In the genomic region with DNA sequence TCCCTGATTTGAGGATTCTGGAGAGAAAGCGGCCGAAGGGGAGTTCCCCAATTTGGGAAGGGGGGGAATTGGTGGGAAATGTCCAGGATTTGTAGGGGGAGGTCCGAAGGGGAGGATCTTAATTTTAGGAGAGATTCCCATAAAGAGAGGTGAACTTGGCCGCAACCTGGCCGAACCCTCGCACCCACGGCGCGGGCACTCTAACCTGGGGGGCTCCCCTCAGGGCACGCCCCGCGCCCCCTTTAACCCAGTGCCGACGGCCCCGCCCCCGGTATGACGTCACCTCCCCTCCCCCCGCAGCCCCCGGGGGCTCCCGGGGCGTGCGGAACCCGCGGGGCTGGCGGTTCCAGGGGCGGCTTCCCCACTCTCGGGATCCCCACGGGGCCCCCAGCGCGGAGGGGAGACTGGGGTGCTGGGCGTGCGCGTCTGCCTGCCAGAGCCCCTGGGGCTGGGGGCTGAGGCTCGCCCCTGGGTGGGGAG, we compare ENCODE assay signal across 9 cellular contexts. TPM values are rescaled to one million over a fixed set of nuclear protein-coding genes. Genes with fewer than 3 reads are reported as not detected.
DNase-seq lines count a peak whose midpoint lies in the region; ATAC-seq, FAIRE-seq and TF ChIP-seq lines count a peak whose summit lies in the region.
"Had no signal": no experiment of that assay in that cellular context is flagged by ENCODE, and none has a peak within 500 bp of the region (broad histone marks: within the 10 kb centered on the region; RNA-seq: fewer than 3 reads in every experiment).

No MANE protein-coding gene starts in this region.

- H3K36me3 Mint-ChIP-seq in activated CD8-positive, alpha-beta memory T cell treated with anti-CD3 and anti-CD28 coated beads, Interleukin-2, amount 10 ng/mL, durations not matched to agents 7 days and 5 days: peaks cover 1% of the 10 kb centered on the region

- TF ChIP-seq POLR2A in transverse colon (IDR thresholded peaks at IDR 0.05): no peak

- H3K27me3 ChIP-seq in transverse colon: peaks cover 63% of the 10 kb centered on the region

- no peak overlapping the region for H3K27ac ChIP-seq in kidney (ENCODE audit: low read depth in 2 of 2, low read length in 2 of 2)
- H3K27ac ChIP-seq in transverse colon: peak overlapping the region in 1 of 4 donors; percentile 29
- H3K27ac ChIP-seq: neutrophil had no signal

- peak overlapping the region; percentile 65 for H3K4me3 ChIP-seq in astrocyte of the cerebellum (ENCODE audit: low read depth, low read length)
- H3K4me3 ChIP-seq in kidney (ENCODE audit: low read length in 2 of 2): no peak overlapping the region
- peak overlapping the region; percentile 35 to 61 (median 48) for H3K4me3 ChIP-seq in transverse colon

- H3K9me3 Mint-ChIP-seq in activated CD8-positive, alpha-beta memory T cell treated with anti-CD3 and anti-CD28 coated beads, Interleukin-2, amount 10 ng/mL, durations not matched to agents 7 days and 5 days (ENCODE audit: low read depth): no peaks in the 10 kb centered on the region

- no peaks in the 10 kb centered on the region for H3K9me3 ChIP-seq in kidney (ENCODE audit: control insufficient read depth in 1 of 2, low read length in 2 of 2)
- no peaks in the 10 kb centered on the region for H3K9me3 ChIP-seq in transverse colon
- H3K9me3 ChIP-seq: neutrophil had no signal

- TF ChIP-seq EP300 in transverse colon (IDR thresholded peaks at IDR 0.05; ENCODE audit: low read depth): no peak

- CTCF ChIA-PET in activated CD8-positive, alpha-beta memory T cell treated with anti-CD3 and anti-CD28 coated beads, Interleukin-2, amount 10 ng/mL, durations not matched to agents 7 days and 5 days (lab: Charles Lee): no interaction called here

- TF ChIP-seq CTCF in astrocyte of the cerebellum (IDR thresholded peaks at IDR 0.05; ENCODE audit: low read depth, low read length, missing control alignments): no peak
- no peak for TF ChIP-seq CTCF in kidney (IDR thresholded peaks at IDR 0.05; ENCODE audit: borderline replicate concordance, extremely low read depth, insufficient read depth)
- TF ChIP-seq CTCF in transverse colon (IDR thresholded peaks at IDR 0.05): no peak

- H3K9ac ChIP-seq in kidney (ENCODE audit: low read length in 2 of 2): no peak overlapping the region

- no peak overlapping the region for H3K4me3 Mint-ChIP-seq in activated CD8-positive, alpha-beta memory T cell treated with anti-CD3 and anti-CD28 coated beads, Interleukin-2, amount 10 ng/mL, durations not matched to agents 7 days and 5 days

- DNase-seq in activated CD8-positive, alpha-beta memory T cell treated with anti-CD3 and anti-CD28 coated beads, Interleukin-2, amount 50 U/mL, for 4 hours: peak; percentile 29
- DNase-seq in activated CD8-positive, alpha-beta memory T cell treated with anti-CD3 and anti-CD28 coated beads, Interleukin-2, amount 10 ng/mL, durations not matched to agents 7 days and 5 days: no peak
- DNase-seq in astrocyte of the cerebellum (ENCODE audit: low read depth) (no peak), kidney (peak; percentile 73), transverse colon (no peak), cortex of kidney (lab: John Stamatoyannopoulos, UW) (no peak), NCI-H748 treated with DMSO at 0.1 percent for 48 hours (lab: John Stamatoyannopoulos, UW) (no peak), epidermal melanocyte (ENCODE audit: insufficient read length, low spot score) (no peak)

- intact Hi-C loops in kidney (cut with DNase I): no loop called here
- intact Hi-C loops in transverse colon (cut with DNase I; ENCODE audit: low total_unique reads): no loop called here

- peaks cover 60% of the 10 kb centered on the region for H3K27me3 Mint-ChIP-seq in activated CD8-positive, alpha-beta memory T cell treated with anti-CD3 and anti-CD28 coated beads, Interleukin-2, amount 10 ng/mL, durations not matched to agents 7 days and 5 days

- no peak for ATAC-seq in activated CD8-positive, alpha-beta memory T cell treated with anti-CD3 and anti-CD28 coated beads, Interleukin-2, amount 10 ng/mL, durations not matched to agents 7 days and 5 days

- no peak overlapping the region for H3K27ac Mint-ChIP-seq in activated CD8-positive, alpha-beta memory T cell treated with anti-CD3 and anti-CD28 coated beads, Interleukin-2, amount 10 ng/mL, durations not matched to agents 7 days and 5 days

- 5 to 6% methylated on average over 3 to 10 of the region's 34 CpGs for WGBS in transverse colon (ENCODE audit: low coverage in 1 of 2), 2 donors

- no peaks in the 10 kb centered on the region for H3K36me3 ChIP-seq in kidney (ENCODE audit: control insufficient read depth in 1 of 2, insufficient read depth in 2 of 2, low read length in 2 of 2)
- H3K36me3 ChIP-seq in transverse colon: no peaks in the 10 kb centered on the region
- H3K36me3 ChIP-seq: neutrophil had no signal

- in situ Hi-C loops in astrocyte of the cerebellum (cut with HindIII; ENCODE audit: low sequenced_read_pairs) (no loop called here), transverse colon (cut with MboI; ENCODE audit: low pct_ligation_motif_present in 1 of 4, low pct_unique_long_range_greater_than_20kb in 1 of 4, low sequenced_read_pairs in 3 of 4) (no loop called here)

- H3K4me1 Mint-ChIP-seq in activated CD8-positive, alpha-beta memory T cell treated with anti-CD3 and anti-CD28 coated beads, Interleukin-2, amount 10 ng/mL, durations not matched to agents 7 days and 5 days: peaks cover 10% of the 10 kb centered on the region

- no peaks in the 10 kb centered on the region for H3K4me1 ChIP-seq in kidney (ENCODE audit: control insufficient read depth in 1 of 2, insufficient read depth in 1 of 2, low read depth in 1 of 2, low read length in 2 of 2)
- H3K4me1 ChIP-seq in transverse colon: peaks cover 0 to 18% (median 11%) of the 10 kb centered on the region in 4 donors

- no peak for FAIRE-seq in kidney (lab: Jason Lieb, UNC)

RNA-seq across cellular contexts. Expression of a gene that starts 1.1 kb away (rescaled TPM):
- total RNA-seq in activated CD8-positive, alpha-beta memory T cell treated with anti-CD3 and anti-CD28 coated beads, Interleukin-2, amount 10 ng/mL, durations not matched to agents 7 days and 5 days: under 1 TPM; 0.16 to 0.32 TPM
- total RNA-seq in kidney (103 TPM), transverse colon (10 to 100 TPM; 38.3 to 91.5 (median 58.5) TPM)
- polyA plus RNA-seq in kidney (ENCODE audit: insufficient read depth, low read depth, low replicate concordance): 7.2 TPM

Comparison
In these comparisons a context has a peak if more than half of its experiments do, and no peak if none do; other contexts are left out.
1. DNase-seq: peak in activated CD8-positive, alpha-beta memory T cell treated with anti-CD3 and anti-CD28 coated beads, Interleukin-2, amount 50 U/mL, for 4 hours (single experiment) and kidney (single experiment); none in activated CD8-positive, alpha-beta memory T cell treated with anti-CD3 and anti-CD28 coated beads, Interleukin-2, amount 10 ng/mL, durations not matched to agents 7 days and 5 days (single experiment), astrocyte of the cerebellum (single experiment), transverse colon (single experiment), cortex of kidney (single experiment), NCI-H748 treated with DMSO at 0.1 percent for 48 hours (single experiment) and epidermal melanocyte (single experiment).
2. H3K4me3 ChIP-seq: peak in astrocyte of the cerebellum (single experiment) and transverse colon (4 of 4); none in kidney (0 of 2).
3. RNA of a gene that starts 1.1 kb away (total RNA-seq): 103 TPM in kidney (single experiment) and 38.3 to 91.5 TPM in transverse colon; 0.16 to 0.32 TPM in activated CD8-positive, alpha-beta memory T cell treated with anti-CD3 and anti-CD28 coated beads, Interleukin-2, amount 10 ng/mL, durations not matched to agents 7 days and 5 days; every median in the first group is over 10 times any median in the second.